9 cellular contexts compared by ENCODE assay signal in the genomic region with DNA sequence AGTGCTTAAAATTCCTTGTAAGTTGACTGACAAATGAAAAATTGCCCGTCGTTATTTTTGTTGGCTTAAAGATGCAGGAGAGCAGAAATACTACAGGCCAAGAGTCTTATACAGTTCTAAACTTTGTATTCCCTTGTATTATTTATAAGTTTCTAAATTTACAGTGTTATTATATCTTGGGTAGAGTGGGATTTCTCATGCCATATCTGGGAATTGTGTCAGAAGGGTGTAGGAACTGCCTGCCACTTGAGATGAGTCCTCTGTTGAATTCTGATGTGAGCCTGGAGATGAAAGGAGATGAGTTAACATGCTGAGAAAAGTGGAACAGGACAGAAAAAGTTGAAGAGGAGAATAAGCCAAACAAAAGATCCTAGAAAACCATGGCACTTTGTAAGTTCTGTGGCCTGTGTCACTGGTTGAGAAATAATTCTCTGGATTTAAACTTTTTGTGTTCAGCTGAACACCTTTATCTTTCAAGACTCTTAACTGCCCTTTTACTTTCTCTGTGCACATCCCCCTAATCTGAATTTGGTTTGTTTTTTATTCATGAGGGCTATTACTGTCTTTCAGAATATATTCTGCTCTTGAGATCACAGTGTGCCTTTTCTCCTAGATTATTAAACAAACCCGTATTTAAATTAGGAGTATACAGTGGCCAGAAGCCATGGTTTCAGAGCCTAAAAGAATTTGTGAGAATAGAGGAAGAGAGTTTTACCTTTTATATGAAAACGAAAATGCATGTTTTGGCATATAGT. TPM values are rescaled to one million over a fixed set of nuclear protein-coding genes. Genes with fewer than 3 reads are reported as not detected.
DNase-seq lines count a peak whose midpoint lies in the region; ATAC-seq and TF ChIP-seq lines count a peak whose summit lies in the region.
"Had no signal": no experiment of that assay in that cellular context is flagged by ENCODE, and none has a peak within 500 bp of the region (broad histone marks: within the 10 kb centered on the region; RNA-seq: fewer than 3 reads in every experiment).

No MANE protein-coding gene starts in this region.

- H3K9ac ChIP-seq in colonic mucosa (ENCODE audit: low read depth in 2 of 2, low read length in 2 of 2) (peak overlapping the region in 1 of 2 donors; percentile 94), mucosa of stomach (ENCODE audit: low read length) (peak overlapping the region; percentile 97)

- DNase-seq in AG04450 (ENCODE audit: low read depth, low spot score): no peak
- DNase-seq in Jurkat, Clone E6-1 (ENCODE audit: low read depth, low spot score): no peak
- no peak for DNase-seq in colonic mucosa
- DNase-seq in NCI-H2171 (lab: John Stamatoyannopoulos, UW): no peak
- DNase-seq in natural killer cell: no peak
- DNase-seq: nucleus accumbens had no signal

- ATAC-seq in HG02678 (IDR thresholded peaks at IDR 0.05; ENCODE audit: unreplicated experiment): no peak
- ATAC-seq in GM19324 (IDR thresholded peaks at IDR 0.05; ENCODE audit: low FRiP score, unreplicated experiment): no peak
- no peak for ATAC-seq in natural killer cell

- CTCF ChIA-PET in AG04450 (lab: Charles Lee): no interaction called here

- H3K36me3 Mint-ChIP-seq in natural killer cell: peaks cover 6% of the 10 kb centered on the region

- no peak overlapping the region for H3K4me3 Mint-ChIP-seq in natural killer cell

- peak overlapping the region; percentile 91 for H3K4me3 ChIP-seq in AG04450 (ENCODE audit: low read depth, low read length)
- H3K4me3 ChIP-seq in Jurkat, Clone E6-1 (ENCODE audit: low read length): peak overlapping the region; percentile 86
- peak overlapping the region; percentile 92 for H3K4me3 ChIP-seq in colonic mucosa
- H3K4me3 ChIP-seq in mucosa of stomach (ENCODE audit: low read length): peak overlapping the region; percentile 78

- intact Hi-C loops in colonic mucosa (cut with DNase I): loop anchor here (5.0 kb wide), 1 partner anchor 202 kb away; the partner anchor contains the start of gene ADSS2
- intact Hi-C loops in natural killer cell (cut with micrococcal nuclease): no loop called here

- peaks cover 0 to 4% of the 10 kb centered on the region in 2 donors for H3K27me3 Mint-ChIP-seq in natural killer cell (ENCODE audit: low read depth in 2 of 2)

- no peaks in the 10 kb centered on the region; the same call in 1 of the 2 replicates for H3K9me3 ChIP-seq in AG04450 (ENCODE audit: control insufficient read depth, insufficient read depth, low read length)
- H3K9me3 ChIP-seq in colonic mucosa: no peaks in the 10 kb centered on the region
- H3K9me3 ChIP-seq in mucosa of stomach (ENCODE audit: control insufficient read depth, low read length): no peaks in the 10 kb centered on the region

- peaks cover 7% of the 10 kb centered on the region for H3K4me1 ChIP-seq in colonic mucosa
- H3K4me1 ChIP-seq in mucosa of stomach (ENCODE audit: control insufficient read depth, insufficient read depth, low read length): peaks cover 8% of the 10 kb centered on the region

- H3K9me3 Mint-ChIP-seq in natural killer cell: no peaks in the 10 kb centered on the region

- H3K36me3 ChIP-seq in colonic mucosa (no peaks in the 10 kb centered on the region), mucosa of stomach (ENCODE audit: control insufficient read depth, insufficient read depth, low read length) (no peaks in the 10 kb centered on the region)

- H3K4me1 Mint-ChIP-seq in natural killer cell: peaks cover 23 to 35% of the 10 kb centered on the region in 2 donors

- TF ChIP-seq CTCF in AG04450 (IDR thresholded peaks at IDR 0.05; ENCODE audit: low read depth, low read length) (no peak), colonic mucosa (IDR thresholded peaks at IDR 0.05) (no peak), natural killer cell (IDR thresholded peaks at IDR 0.05) (no peak)

- no peak overlapping the region for H3K27ac Mint-ChIP-seq in natural killer cell

- H3K27ac ChIP-seq in AG04450 (ENCODE audit: low read depth, low read length) (no peak overlapping the region), colonic mucosa (peak overlapping the region; percentile 88)

- H3K27me3 ChIP-seq in AG04450 (ENCODE audit: control insufficient read depth, insufficient read depth, low read length) (no peaks in the 10 kb centered on the region), colonic mucosa (no peaks in the 10 kb centered on the region), mucosa of stomach (ENCODE audit: control insufficient read depth, insufficient read depth, low read length) (no peaks in the 10 kb centered on the region)

- POLR2A ChIA-PET in AG04450 (lab: Yijun Ruan, JAX): no interaction called here

RNA-seq across cellular contexts. Expression of gene DESI2, which starts 1.5 kb away (rescaled TPM):
- 44.9 and 60.2 TPM in 2 replicates for polyA plus RNA-seq in AG04450 (2011; rRNA removed)
- polyA minus RNA-seq in AG04450 (2011; rRNA and poly(A)+ RNA removed): 34.4 and 50.7 TPM in 2 replicates
- polyA plus RNA-seq in Jurkat, Clone E6-1 (2012; ENCODE audit: insufficient read depth, insufficient read length): 31.7 TPM
- total RNA-seq in colonic mucosa (10 to 100 TPM; 34.5 to 57.4 TPM), natural killer cell (10 to 100 TPM; 24.1 to 30.5 (median 25.4) TPM)
